Comparison of ENCODE assay signal across 16 cellular contexts in genomic region chr12:162467-163307, GRCh38. TPM values are rescaled to one million over a fixed set of nuclear protein-coding genes. Genes with fewer than 3 reads are reported as not detected.
DNase-seq lines count a peak whose midpoint lies in the region; ATAC-seq and TF ChIP-seq lines count a peak whose summit lies in the region.
"Had no signal": no experiment of that assay in that cellular context is flagged by ENCODE, and none has a peak within 500 bp of the region (broad histone marks: within the 10 kb centered on the region; RNA-seq: fewer than 3 reads in every experiment).

No MANE protein-coding gene starts in this region.

- no peak overlapping the region; a peak in 1 of 7 replicates for H3K27ac Mint-ChIP-seq in H9
- peak overlapping the region; percentile 72 for H3K27ac Mint-ChIP-seq in glutamatergic neuron (ENCODE audit: unreplicated experiment)
- H3K27ac Mint-ChIP-seq: B cell had no signal

- peaks cover 0 to 2% (median 0%) of the 10 kb centered on the region in 3 experiments; a peak in 2 of 7 replicates for H3K36me3 Mint-ChIP-seq in H9 (ENCODE audit: insufficient read depth in 1 of 3, low read depth in 3 of 3)
- H3K36me3 Mint-ChIP-seq in glutamatergic neuron (ENCODE audit: unreplicated experiment): peaks cover 5% of the 10 kb centered on the region

- ATAC-seq in GM19395 (IDR thresholded peaks at IDR 0.05; ENCODE audit: unreplicated experiment): no peak

- H3K27me3 Mint-ChIP-seq in H9 (ENCODE audit: low read depth) (peaks cover 13% of the 10 kb centered on the region), glutamatergic neuron (ENCODE audit: unreplicated experiment) (peaks cover 14% of the 10 kb centered on the region)

- no peak overlapping the region for H2BK5ac ChIP-seq in H9 (ENCODE audit: insufficient read length, low read length)

- H2AFZ ChIP-seq in H9 (ENCODE audit: low read length): no peak overlapping the region

- no peak overlapping the region for H2BK20ac ChIP-seq in H9 (ENCODE audit: low read depth, low read length, poor library complexity, severe bottlenecking)

- H3K14ac ChIP-seq in H9 (ENCODE audit: insufficient read depth, low read length): no peak overlapping the region

- H3K4ac ChIP-seq in H9 (ENCODE audit: low read depth, low read length): no peak overlapping the region

- no peaks in the 10 kb centered on the region for H3K79me2 ChIP-seq in H9 (ENCODE audit: insufficient read depth, low read length)

- H3K9ac ChIP-seq in H9 (ENCODE audit: extremely low read depth, insufficient read length, low read length): no peak overlapping the region

- H2AK5ac ChIP-seq in H9 (ENCODE audit: insufficient read length, low read length): no peak overlapping the region

- no peak overlapping the region for H3K4me2 ChIP-seq in H9 (ENCODE audit: insufficient read depth, insufficient read length, low read length)

- H3K9me3 ChIP-seq in H9 (ENCODE audit: control insufficient read depth, low read depth, low read length): no peaks in the 10 kb centered on the region
- H3K9me3 ChIP-seq: stomach had no signal

- H3K4me1 Mint-ChIP-seq in H9 (peaks cover 17 to 37% of the 10 kb centered on the region in 2 experiments), glutamatergic neuron (ENCODE audit: low read depth, unreplicated experiment) (peaks cover 50% of the 10 kb centered on the region)
- H3K4me1 Mint-ChIP-seq: B cell had no signal

- H3K27me3 ChIP-seq in H9 (ENCODE audit: insufficient read depth, low read length): no peaks in the 10 kb centered on the region

- H3K27ac ChIP-seq in H9 (ENCODE audit: insufficient read length, low read depth, low read length): no peak overlapping the region
- H3K27ac ChIP-seq: stomach had no signal

- no peaks in the 10 kb centered on the region for H4K20me1 ChIP-seq in H9 (ENCODE audit: control insufficient read depth, insufficient read depth, insufficient read length)

- peak; percentile 52 for DNase-seq in DMS153 treated with DMSO at 0.1 percent for 48 hours (lab: John Stamatoyannopoulos, UW; ENCODE audit: unreplicated experiment)
- peak; percentile 79 for DNase-seq in H9
- peak; percentile 32 for DNase-seq in NCI-H526 treated with DMSO at 0.1 percent for 48 hours (lab: John Stamatoyannopoulos, UW)
- peak; percentile 63 for DNase-seq in glutamatergic neuron
- DNase-seq in HK-2 (ENCODE audit: unreplicated experiment): no peak
- no peak for DNase-seq in stimulated activated CD8-positive, alpha-beta memory T cell treated with anti-CD3 and anti-CD28 coated beads, Interleukin-4, amount 100 ng/mL, for 48 hours
- DNase-seq in HCEC 1CT: no peak
- DNase-seq: activated CD4-positive, alpha-beta T cell treated with anti-CD3 and anti-CD28 coated beads, Interleukin-2, amount 50 U/mL, for 4 hours; DMS79 treated with DMSO at 0.1 percent for 48 hours; NCI-H1105; NK-92 treated with Interleukin-12 subunit alpha and Interleukin-12 subunit beta, amount 100 ng/mL, for 24 hours; SHP77 treated with DMSO at 0.1 percent for 48 hours; small intestine; stomach had no signal

- H3K4me3 Mint-ChIP-seq in H9 (no peak overlapping the region), glutamatergic neuron (ENCODE audit: unreplicated experiment) (no peak overlapping the region)
- H3K4me3 Mint-ChIP-seq: B cell had no signal

- no peak overlapping the region for H4K91ac ChIP-seq in H9 (ENCODE audit: insufficient read length, low read depth, low read length)

- H4K5ac ChIP-seq in H9 (ENCODE audit: insufficient read length, low read depth, low read length): no peak overlapping the region

- no peak overlapping the region for H3T11ph ChIP-seq in H9 (ENCODE audit: low read length)

- no CpG with 5 or more reads among the region's 18 CpGs for WGBS in H9 (ENCODE audit: extremely low coverage, insufficient read length, low lambda C conversion rate)

- H3K9me3 Mint-ChIP-seq in H9: no peaks in the 10 kb centered on the region
- H3K9me3 Mint-ChIP-seq in glutamatergic neuron (ENCODE audit: unreplicated experiment): peaks cover 12% of the 10 kb centered on the region

- H3K4me1 ChIP-seq in H9 (ENCODE audit: insufficient read depth, low read length): no peaks in the 10 kb centered on the region
- H3K4me1 ChIP-seq: stomach had no signal

- H3K23me2 ChIP-seq in H9 (ENCODE audit: insufficient read length, low read depth, low read length, poor library complexity, severe bottlenecking): no peaks in the 10 kb centered on the region

- no peak overlapping the region for H2BK15ac ChIP-seq in H9 (ENCODE audit: low read depth, low read length)

- no peak overlapping the region for H3K23ac ChIP-seq in H9 (ENCODE audit: insufficient read length, low read depth, low read length)

- no peak overlapping the region for H3K18ac ChIP-seq in H9 (ENCODE audit: insufficient read length, low read depth, low read length)

- H4K8ac ChIP-seq in H9 (replicated peaks; ENCODE audit: insufficient read length, low read depth, low read length): no peak overlapping the region

- H2BK12ac ChIP-seq in H9 (ENCODE audit: insufficient read length, low read depth, low read length): no peak overlapping the region

- no peak overlapping the region for H2BK120ac ChIP-seq in H9 (ENCODE audit: low read depth, low read length, poor library complexity, severe bottlenecking)

- TF ChIP-seq CTCF in H9 (conservative IDR thresholded peaks at IDR 0.05): no peak
- no peak for TF ChIP-seq CTCF in glutamatergic neuron (IDR thresholded peaks at IDR 0.05; ENCODE audit: partially characterized antibody, unreplicated experiment)

- H3K56ac ChIP-seq in H9 (ENCODE audit: insufficient read length, low read depth, low read length): no peak overlapping the region

- no peaks in the 10 kb centered on the region for H3K79me1 ChIP-seq in H9 (ENCODE audit: insufficient read depth, low read depth, low read length, poor library complexity, severe bottlenecking)

RNA-seq across cellular contexts. Expression of gene SLC6A12, which starts 51.3 kb away (rescaled TPM):
- total RNA-seq in H9 (2021) (0.17 and 0.20 TPM in 2 replicates), glutamatergic neuron (ENCODE audit: unreplicated experiment) (0.64 TPM)
- total RNA-seq: B cell had no signal

Comparison
In these comparisons a context has a peak if more than half of its experiments do, and no peak if none do; other contexts are left out.
1. DNase-seq: peak in DMS153 treated with DMSO at 0.1 percent for 48 hours (single experiment), H9 (single experiment), NCI-H526 treated with DMSO at 0.1 percent for 48 hours (single experiment) and glutamatergic neuron (single experiment); none in HK-2 (single experiment), stimulated activated CD8-positive, alpha-beta memory T cell treated with anti-CD3 and anti-CD28 coated beads, Interleukin-4, amount 100 ng/mL, for 48 hours (single experiment) and HCEC 1CT (single experiment).